Comparison of ENCODE assay signal across 11 cellular contexts in genomic region chr7:155230169-155230593, GRCh38.
DNase-seq lines count a peak whose midpoint lies in the region; ATAC-seq and TF ChIP-seq lines count a peak whose summit lies in the region.
"Had no signal": no experiment of that assay in that cellular context is flagged by ENCODE, and none has a peak within 500 bp of the region (broad histone marks: within the 10 kb centered on the region; RNA-seq: fewer than 3 reads in every experiment).

No MANE protein-coding gene starts in this region.

- H3K4me3 ChIP-seq in HEK293 (ENCODE audit: low read depth, low read length) (no peak overlapping the region), skeletal muscle cell (ENCODE audit: low read depth, low read length) (no peak overlapping the region), ascending aorta (no peak overlapping the region)
- H3K4me3 ChIP-seq: tibial nerve had no signal

- H3K36me3 ChIP-seq in HEK293 (ENCODE audit: control insufficient read depth in 2 of 2, insufficient read depth in 1 of 2, low read length in 2 of 2) (no peaks in the 10 kb centered on the region), ascending aorta (no peaks in the 10 kb centered on the region)
- H3K36me3 ChIP-seq: tibial nerve had no signal

- ATAC-seq in HG03521 (IDR thresholded peaks at IDR 0.05; ENCODE audit: unreplicated experiment): no peak

- DNase-seq in hypothalamus (lab: John Stamatoyannopoulos, UW) (peak in 38 of 51 donors; percentile 5 to 84 (median 50)), skeletal muscle cell (ENCODE audit: low read depth) (peak; percentile 97), SIG-M5 (lab: John Stamatoyannopoulos, UW) (no peak), ascending aorta (ENCODE audit: low spot score in 2 of 2) (no peak), NCI-H1436 (lab: John Stamatoyannopoulos, UW) (no peak)
- DNase-seq: activated T-cell treated with anti-CD3 and anti-CD28 coated beads, Interleukin-2, amount 50 U/mL, for 1 hour; NCI-H2107 had no signal

- H3K27ac ChIP-seq in HEK293 (ENCODE audit: extremely low read depth, low read depth, low read length) (no peak overlapping the region), angular gyrus (ENCODE audit: low read depth, low read length) (peak overlapping the region; percentile 22), ascending aorta (no peak overlapping the region)
- H3K27ac ChIP-seq: tibial nerve had no signal

- TF ChIP-seq CTCF in HEK293 (tag by site-specific recombination; IDR thresholded peaks at IDR 0.05): no peak
- TF ChIP-seq CTCF in ascending aorta (IDR thresholded peaks at IDR 0.05): no peak

- intact Hi-C loops in ascending aorta (cut with DNase I): no loop called here

- CTCF ChIA-PET in HEK293 (lab: Yijun Ruan, JAX): interaction anchor here (1.0 to 1.8 kb wide), 4 partner anchors 13 to 303 kb away, joined by 3 to 6 read pairs (median 4); no protein-coding TSS in a partner anchor

- POLR2A ChIA-PET in HEK293 (lab: Yijun Ruan, JAX): interaction anchor here (1.1 to 2.5 kb wide), 6 partner anchors 15 to 227 kb away, joined by 3 to 19 read pairs (median 6); partner anchors contain the start of genes INSIG1 and PAXIP1

- H3K9me3 ChIP-seq in HEK293 (ENCODE audit: control insufficient read depth, insufficient read depth, low read depth, low read length) (no peaks in the 10 kb centered on the region), ascending aorta (no peaks in the 10 kb centered on the region)
- H3K9me3 ChIP-seq: tibial nerve had no signal

- no peaks in the 10 kb centered on the region for H3K4me1 ChIP-seq in HEK293 (ENCODE audit: control insufficient read depth, insufficient read depth, low read length)
- no peaks in the 10 kb centered on the region for H3K4me1 ChIP-seq in ascending aorta

- H3K27me3 ChIP-seq in ascending aorta: no peaks in the 10 kb centered on the region

TF ChIP-seq in HEK293, 187 proteins besides CTCF, POLR2A, EP300 and RAD21:
- peak; percentile 75 for TF ChIP-seq ZBTB17 (tag by site-specific recombination; IDR thresholded peaks at IDR 0.05)
- peak; percentile 72; the same call in 1 of the 2 replicates for TF ChIP-seq ZNF639 (tag by site-specific recombination; IDR thresholded peaks at IDR 0.05)
- TF ChIP-seq SP7 (tag by site-specific recombination; IDR thresholded peaks at IDR 0.05): peak; percentile 69
- peak; percentile 97 for TF ChIP-seq KLF17 (tag by site-specific recombination; IDR thresholded peaks at IDR 0.05)
- TF ChIP-seq BCL6B (tag by site-specific recombination; IDR thresholded peaks at IDR 0.05): no peak
- peak; percentile 94 for TF ChIP-seq ZNF629 (tag by site-specific recombination; IDR thresholded peaks at IDR 0.05)
- TF ChIP-seq YY1 (tag by site-specific recombination; IDR thresholded peaks at IDR 0.05): no peak
- TF ChIP-seq KLF1 (tag by site-specific recombination; IDR thresholded peaks at IDR 0.05): peak; percentile 46; the same call in 1 of the 2 replicates
- TF ChIP-seq FEZF1 (tag by site-specific recombination; IDR thresholded peaks at IDR 0.05): 0 out of 2 replicates have a peak, but pooled peaks have one; percentile 24
- TF ChIP-seq GLIS1 (tag by site-specific recombination; IDR thresholded peaks at IDR 0.05): peak; percentile 91
- no peak for TF ChIP-seq ZNF514 (tag by site-specific recombination; IDR thresholded peaks at IDR 0.05)
- TF ChIP-seq ZNF600 (tag by site-specific recombination; IDR thresholded peaks at IDR 0.05): 0 out of 2 replicates have a peak, but pooled peaks have one; percentile 42
- peak; percentile 82 for TF ChIP-seq TSHZ1 (tag by site-specific recombination; IDR thresholded peaks at IDR 0.05; ENCODE audit: borderline replicate concordance)
- TF ChIP-seq ZNF350 (tag by site-specific recombination; IDR thresholded peaks at IDR 0.05): no peak
- TF ChIP-seq KLF8 (tag by site-specific recombination; IDR thresholded peaks at IDR 0.05): peak; percentile 62; the same call in 1 of the 2 replicates
- TF ChIP-seq ZNF146 (tag by site-specific recombination; IDR thresholded peaks at IDR 0.05): no peak
- 0 out of 2 replicates have a peak, but pooled peaks have one; percentile 49 for TF ChIP-seq ZBTB21 (tag by site-specific recombination; IDR thresholded peaks at IDR 0.05)
- TF ChIP-seq WT1 (tag by site-specific recombination; IDR thresholded peaks at IDR 0.05): peak; percentile 81
- TF ChIP-seq HOXA7 (CRISPR knock-in tag; IDR thresholded peaks at IDR 0.05; ENCODE audit: borderline replicate concordance): no peak
- TF ChIP-seq SP2 (tag by site-specific recombination; IDR thresholded peaks at IDR 0.05): peak; percentile 68
- TF ChIP-seq ZNF341 (tag by site-specific recombination; IDR thresholded peaks at IDR 0.05; ENCODE audit: low read depth): peak; percentile 59
- TF ChIP-seq ZNF24 (tag by site-specific recombination; IDR thresholded peaks at IDR 0.05): 0 out of 2 replicates have a peak, but pooled peaks have one; percentile 55
- TF ChIP-seq ZEB2 (tag by site-specific recombination; IDR thresholded peaks at IDR 0.05): peak; percentile 71
- peak; percentile 75 for TF ChIP-seq ZBTB20 (tag by site-specific recombination; IDR thresholded peaks at IDR 0.05)
- TF ChIP-seq EGR2 (tag by site-specific recombination; IDR thresholded peaks at IDR 0.05; ENCODE audit: low read depth): no peak
- no peak for TF ChIP-seq ZBTB48 (tag by site-specific recombination; IDR thresholded peaks at IDR 0.05)
- peak; percentile 63; the same call in 1 of the 2 replicates for TF ChIP-seq ZNF843 (tag by site-specific recombination; IDR thresholded peaks at IDR 0.05)
- peak; percentile 92 for TF ChIP-seq KLF10 (tag by site-specific recombination; IDR thresholded peaks at IDR 0.05)
- TF ChIP-seq SETDB1 (IDR thresholded peaks at IDR 0.05; ENCODE audit: insufficient read length, low read length): no peak
- TF ChIP-seq MEIS1 (CRISPR knock-in tag; IDR thresholded peaks at IDR 0.05; ENCODE audit: borderline replicate concordance): peak; percentile 91
- no peak for TF ChIP-seq ZNF792 (tag by site-specific recombination; IDR thresholded peaks at IDR 0.05)
- TF ChIP-seq ZNF23 (tag by site-specific recombination; IDR thresholded peaks at IDR 0.05; ENCODE audit: borderline replicate concordance): no peak
- TF ChIP-seq OVOL3 (tag by site-specific recombination; IDR thresholded peaks at IDR 0.05): no peak
- TF ChIP-seq ZNF366 (tag by site-specific recombination; conservative IDR thresholded peaks at IDR 0.05): peak; percentile 62

Comparison
In these comparisons a context has a peak if more than half of its experiments do, and no peak if none do; other contexts are left out.
1. DNase-seq: peak in hypothalamus (38 of 51) and skeletal muscle cell (single experiment); none in SIG-M5 (single experiment), ascending aorta (0 of 2) and NCI-H1436 (single experiment).